2 cellular contexts compared by ENCODE assay signal in genomic region chr1:19488136-19488535, GRCh38.
TF ChIP-seq lines count a peak whose summit lies in the region.

No MANE protein-coding gene starts in this region.

TF ChIP-seq in IMR-90, 13 proteins besides CTCF, POLR2A, EP300 and RAD21:
- TF ChIP-seq BHLHE40 (IDR thresholded peaks at IDR 0.05; ENCODE audit: low read depth, low read length) (no peak), RFX5 (IDR thresholded peaks at IDR 0.05; ENCODE audit: low read depth, low read length) (no peak), SMC3 (IDR thresholded peaks at IDR 0.05; ENCODE audit: low read depth, low read length) (no peak), CHD1 (IDR thresholded peaks at IDR 0.05; ENCODE audit: low read depth, low read length) (no peak), ELK1 (IDR thresholded peaks at IDR 0.05; ENCODE audit: borderline replicate concordance, low read depth, low read length) (no peak), FOS (IDR thresholded peaks at IDR 0.05; ENCODE audit: low read depth, low read length) (no peak), CEBPB (IDR thresholded peaks at IDR 0.05; ENCODE audit: low read depth, low read length) (peak; percentile 61)

TF ChIP-seq in K562, 482 proteins besides CTCF, POLR2A, EP300 and RAD21:
- TF ChIP-seq SP1 (CRISPR knock-in tag; IDR thresholded peaks at IDR 0.05) (no peak), VEZF1 (CRISPR knock-in tag; IDR thresholded peaks at IDR 0.05) (peak; percentile 5; the same call in 1 of the 2 replicates), CEBPG (CRISPR knock-in tag; IDR thresholded peaks at IDR 0.05) (no peak), CEBPG (tag; conservative IDR thresholded peaks at IDR 0.05 in 1 of 2, IDR thresholded peaks at IDR 0.05 in 1 of 2) (peak in 1 of 2 experiments; percentile 48; a peak in 2 of 4 replicates), CEBPB (tag; IDR thresholded peaks at IDR 0.05) (peak; percentile 73), EGR1 (conservative IDR thresholded peaks at IDR 0.05) (peak; percentile 71)
